ENCODE assay signal across 1 cellular context in the genomic region with DNA sequence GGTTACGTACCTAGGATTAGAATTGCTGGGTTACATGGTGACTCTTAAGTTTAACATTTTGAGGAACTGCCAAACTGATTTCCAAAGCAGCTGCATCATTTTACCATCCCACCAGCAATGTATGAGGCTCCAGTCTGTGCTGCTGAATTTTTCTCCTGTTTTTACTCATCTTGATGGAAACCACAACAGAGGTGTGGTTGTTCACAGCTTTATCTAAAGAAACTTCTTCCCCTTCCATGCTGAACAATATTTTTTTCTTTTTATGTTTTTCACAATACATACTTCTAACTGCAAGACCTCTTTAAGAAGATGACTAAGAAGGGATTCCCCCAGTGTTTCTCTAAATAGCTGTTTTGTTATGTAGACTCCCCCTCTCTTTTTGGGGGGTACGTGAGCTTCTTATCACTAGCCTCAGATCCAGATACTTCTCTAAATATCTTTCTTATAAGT.
TF ChIP-seq lines count a peak whose summit lies in the region.

No MANE protein-coding gene starts in this region.

TF ChIP-seq in GM12878, 131 proteins besides CTCF, POLR2A, EP300 and RAD21 (continues in another document):
- TF ChIP-seq RBBP5 (conservative IDR thresholded peaks at IDR 0.05) (no peak), BCL11A (IDR thresholded peaks at IDR 0.05; ENCODE audit: low read depth, low read length) (peak; percentile 59), IKZF2 (IDR thresholded peaks at IDR 0.05) (peak; percentile 95; a peak in 3 of 4 replicates), CBFB (IDR thresholded peaks at IDR 0.05; ENCODE audit: low read depth) (peak; percentile 80; the same call in 1 of the 2 replicates), IRF4 (IDR thresholded peaks at IDR 0.05; ENCODE audit: low read depth, low read length) (peak; percentile 85), NR2F1 (conservative IDR thresholded peaks at IDR 0.05) (peak; percentile 39; the same call in 1 of the 2 replicates), BMI1 (IDR thresholded peaks at IDR 0.05; ENCODE audit: borderline replicate concordance) (peak; percentile 56; the same call in 1 of the 2 replicates), FOXM1 (IDR thresholded peaks at IDR 0.05; ENCODE audit: low read depth, low read length) (peak; percentile 87), NFIC (IDR thresholded peaks at IDR 0.05; ENCODE audit: low read depth, low read length) (peak; percentile 96), TCF7 (IDR thresholded peaks at IDR 0.05; ENCODE audit: borderline replicate concordance) (peak; percentile 84), PAX5 (IDR thresholded peaks at IDR 0.05; ENCODE audit: borderline replicate concordance, low read depth, low read length) (peak; percentile 58; the same call in 1 of the 2 replicates), ETV6 (conservative IDR thresholded peaks at IDR 0.05 in 1 of 2, IDR thresholded peaks at IDR 0.05 in 1 of 2; ENCODE audit: borderline replicate concordance in 1 of 2, low read depth in 1 of 2) (peak in 1 of 2 experiments; percentile 80; a peak in 1 of 4 replicates), MEF2A (IDR thresholded peaks at IDR 0.05; ENCODE audit: insufficient read depth, low read depth, low read length) (peak; percentile 88), RUNX3 (IDR thresholded peaks at IDR 0.05; ENCODE audit: low read length) (peak; percentile 98), ATF7 (IDR thresholded peaks at IDR 0.05; ENCODE audit: low read depth) (peak; percentile 67), RAD51 (IDR thresholded peaks at IDR 0.05) (no peak), BHLHE40 (IDR thresholded peaks at IDR 0.05; ENCODE audit: borderline replicate concordance in 1 of 2, low read depth in 2 of 2, low read length in 1 of 2) (peak; percentile 16 to 25; a peak in 1 of 4 replicates), KAT2A (conservative IDR thresholded peaks at IDR 0.05; ENCODE audit: control insufficient read depth, low read depth, low read length) (no peak), FOS (IDR thresholded peaks at IDR 0.05; ENCODE audit: borderline replicate concordance, extremely low read depth, insufficient read length) (no peak), MTA2 (IDR thresholded peaks at IDR 0.05; ENCODE audit: low read depth) (peak; percentile 81; the same call in 1 of the 2 replicates), JUND (IDR thresholded peaks at IDR 0.05; ENCODE audit: low read depth, low read length) (peak; percentile 44; the same call in 1 of the 2 replicates), DPF2 (IDR thresholded peaks at IDR 0.05) (peak; percentile 85; the same call in 1 of the 2 replicates), NBN (IDR thresholded peaks at IDR 0.05) (peak; percentile 49), SMAD5 (IDR thresholded peaks at IDR 0.05; ENCODE audit: low read depth) (no peak), GABPA (IDR thresholded peaks at IDR 0.05; ENCODE audit: low read depth) (peak; percentile 47; the same call in 1 of the 2 replicates), IKZF1 (conservative IDR thresholded peaks at IDR 0.05) (peak; percentile 93), ZNF217 (IDR thresholded peaks at IDR 0.05) (peak; percentile 84), SPI1 (IDR thresholded peaks at IDR 0.05; ENCODE audit: borderline replicate concordance, insufficient read depth, low read depth, low read length) (peak; percentile 86), CHD1 (IDR thresholded peaks at IDR 0.05; ENCODE audit: low read depth, low read length) (no peak), EED (IDR thresholded peaks at IDR 0.05; ENCODE audit: low read depth) (peak; percentile 92), CREB1 (IDR thresholded peaks at IDR 0.05; ENCODE audit: low read depth) (no peak), ESRRA (IDR thresholded peaks at IDR 0.05; ENCODE audit: low read length) (no peak), HDAC6 (IDR thresholded peaks at IDR 0.05; ENCODE audit: unreplicated experiment) (no peak), MTA3 (IDR thresholded peaks at IDR 0.05; ENCODE audit: borderline replicate concordance, low read length) (peak; percentile 68), PML (IDR thresholded peaks at IDR 0.05; ENCODE audit: low read length) (0 out of 2 replicates have a peak, but pooled peaks have one; percentile 46)
- TF ChIP-seq, protein P1, sequence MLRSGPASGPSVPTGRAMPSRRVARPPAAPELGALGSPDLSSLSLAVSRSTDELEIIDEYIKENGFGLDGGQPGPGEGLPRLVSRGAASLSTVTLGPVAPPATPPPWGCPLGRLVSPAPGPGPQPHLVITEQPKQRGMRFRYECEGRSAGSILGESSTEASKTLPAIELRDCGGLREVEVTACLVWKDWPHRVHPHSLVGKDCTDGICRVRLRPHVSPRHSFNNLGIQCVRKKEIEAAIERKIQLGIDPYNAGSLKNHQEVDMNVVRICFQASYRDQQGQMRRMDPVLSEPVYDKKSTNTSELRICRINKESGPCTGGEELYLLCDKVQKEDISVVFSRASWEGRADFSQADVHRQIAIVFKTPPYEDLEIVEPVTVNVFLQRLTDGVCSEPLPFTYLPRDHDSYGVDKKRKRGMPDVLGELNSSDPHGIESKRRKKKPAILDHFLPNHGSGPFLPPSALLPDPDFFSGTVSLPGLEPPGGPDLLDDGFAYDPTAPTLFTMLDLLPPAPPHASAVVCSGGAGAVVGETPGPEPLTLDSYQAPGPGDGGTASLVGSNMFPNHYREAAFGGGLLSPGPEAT (IDR thresholded peaks at IDR 0.05; ENCODE audit: low read depth), result peak; percentile 89
- TF ChIP-seq, protein P2, sequence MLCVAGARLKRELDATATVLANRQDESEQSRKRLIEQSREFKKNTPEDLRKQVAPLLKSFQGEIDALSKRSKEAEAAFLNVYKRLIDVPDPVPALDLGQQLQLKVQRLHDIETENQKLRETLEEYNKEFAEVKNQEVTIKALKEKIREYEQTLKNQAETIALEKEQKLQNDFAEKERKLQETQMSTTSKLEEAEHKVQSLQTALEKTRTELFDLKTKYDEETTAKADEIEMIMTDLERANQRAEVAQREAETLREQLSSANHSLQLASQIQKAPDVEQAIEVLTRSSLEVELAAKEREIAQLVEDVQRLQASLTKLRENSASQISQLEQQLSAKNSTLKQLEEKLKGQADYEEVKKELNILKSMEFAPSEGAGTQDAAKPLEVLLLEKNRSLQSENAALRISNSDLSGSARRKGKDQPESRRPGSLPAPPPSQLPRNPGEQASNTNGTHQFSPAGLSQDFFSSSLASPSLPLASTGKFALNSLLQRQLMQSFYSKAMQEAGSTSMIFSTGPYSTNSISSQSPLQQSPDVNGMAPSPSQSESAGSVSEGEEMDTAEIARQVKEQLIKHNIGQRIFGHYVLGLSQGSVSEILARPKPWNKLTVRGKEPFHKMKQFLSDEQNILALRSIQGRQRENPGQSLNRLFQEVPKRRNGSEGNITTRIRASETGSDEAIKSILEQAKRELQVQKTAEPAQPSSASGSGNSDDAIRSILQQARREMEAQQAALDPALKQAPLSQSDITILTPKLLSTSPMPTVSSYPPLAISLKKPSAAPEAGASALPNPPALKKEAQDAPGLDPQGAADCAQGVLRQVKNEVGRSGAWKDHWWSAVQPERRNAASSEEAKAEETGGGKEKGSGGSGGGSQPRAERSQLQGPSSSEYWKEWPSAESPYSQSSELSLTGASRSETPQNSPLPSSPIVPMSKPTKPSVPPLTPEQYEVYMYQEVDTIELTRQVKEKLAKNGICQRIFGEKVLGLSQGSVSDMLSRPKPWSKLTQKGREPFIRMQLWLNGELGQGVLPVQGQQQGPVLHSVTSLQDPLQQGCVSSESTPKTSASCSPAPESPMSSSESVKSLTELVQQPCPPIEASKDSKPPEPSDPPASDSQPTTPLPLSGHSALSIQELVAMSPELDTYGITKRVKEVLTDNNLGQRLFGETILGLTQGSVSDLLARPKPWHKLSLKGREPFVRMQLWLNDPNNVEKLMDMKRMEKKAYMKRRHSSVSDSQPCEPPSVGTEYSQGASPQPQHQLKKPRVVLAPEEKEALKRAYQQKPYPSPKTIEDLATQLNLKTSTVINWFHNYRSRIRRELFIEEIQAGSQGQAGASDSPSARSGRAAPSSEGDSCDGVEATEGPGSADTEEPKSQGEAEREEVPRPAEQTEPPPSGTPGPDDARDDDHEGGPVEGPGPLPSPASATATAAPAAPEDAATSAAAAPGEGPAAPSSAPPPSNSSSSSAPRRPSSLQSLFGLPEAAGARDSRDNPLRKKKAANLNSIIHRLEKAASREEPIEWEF (IDR thresholded peaks at IDR 0.05; ENCODE audit: insufficient replicate concordance, low read depth, low read length), result peak; percentile 73
- TF ChIP-seq, protein P3, sequence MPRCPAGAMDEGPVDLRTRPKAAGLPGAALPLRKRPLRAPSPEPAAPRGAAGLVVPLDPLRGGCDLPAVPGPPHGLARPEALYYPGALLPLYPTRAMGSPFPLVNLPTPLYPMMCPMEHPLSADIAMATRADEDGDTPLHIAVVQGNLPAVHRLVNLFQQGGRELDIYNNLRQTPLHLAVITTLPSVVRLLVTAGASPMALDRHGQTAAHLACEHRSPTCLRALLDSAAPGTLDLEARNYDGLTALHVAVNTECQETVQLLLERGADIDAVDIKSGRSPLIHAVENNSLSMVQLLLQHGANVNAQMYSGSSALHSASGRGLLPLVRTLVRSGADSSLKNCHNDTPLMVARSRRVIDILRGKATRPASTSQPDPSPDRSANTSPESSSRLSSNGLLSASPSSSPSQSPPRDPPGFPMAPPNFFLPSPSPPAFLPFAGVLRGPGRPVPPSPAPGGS (IDR thresholded peaks at IDR 0.05; ENCODE audit: borderline replicate concordance, insufficient read depth, low read depth, low read length, poor library complexity, severe bottlenecking), result peak; percentile 43
- TF ChIP-seq, protein P4, sequence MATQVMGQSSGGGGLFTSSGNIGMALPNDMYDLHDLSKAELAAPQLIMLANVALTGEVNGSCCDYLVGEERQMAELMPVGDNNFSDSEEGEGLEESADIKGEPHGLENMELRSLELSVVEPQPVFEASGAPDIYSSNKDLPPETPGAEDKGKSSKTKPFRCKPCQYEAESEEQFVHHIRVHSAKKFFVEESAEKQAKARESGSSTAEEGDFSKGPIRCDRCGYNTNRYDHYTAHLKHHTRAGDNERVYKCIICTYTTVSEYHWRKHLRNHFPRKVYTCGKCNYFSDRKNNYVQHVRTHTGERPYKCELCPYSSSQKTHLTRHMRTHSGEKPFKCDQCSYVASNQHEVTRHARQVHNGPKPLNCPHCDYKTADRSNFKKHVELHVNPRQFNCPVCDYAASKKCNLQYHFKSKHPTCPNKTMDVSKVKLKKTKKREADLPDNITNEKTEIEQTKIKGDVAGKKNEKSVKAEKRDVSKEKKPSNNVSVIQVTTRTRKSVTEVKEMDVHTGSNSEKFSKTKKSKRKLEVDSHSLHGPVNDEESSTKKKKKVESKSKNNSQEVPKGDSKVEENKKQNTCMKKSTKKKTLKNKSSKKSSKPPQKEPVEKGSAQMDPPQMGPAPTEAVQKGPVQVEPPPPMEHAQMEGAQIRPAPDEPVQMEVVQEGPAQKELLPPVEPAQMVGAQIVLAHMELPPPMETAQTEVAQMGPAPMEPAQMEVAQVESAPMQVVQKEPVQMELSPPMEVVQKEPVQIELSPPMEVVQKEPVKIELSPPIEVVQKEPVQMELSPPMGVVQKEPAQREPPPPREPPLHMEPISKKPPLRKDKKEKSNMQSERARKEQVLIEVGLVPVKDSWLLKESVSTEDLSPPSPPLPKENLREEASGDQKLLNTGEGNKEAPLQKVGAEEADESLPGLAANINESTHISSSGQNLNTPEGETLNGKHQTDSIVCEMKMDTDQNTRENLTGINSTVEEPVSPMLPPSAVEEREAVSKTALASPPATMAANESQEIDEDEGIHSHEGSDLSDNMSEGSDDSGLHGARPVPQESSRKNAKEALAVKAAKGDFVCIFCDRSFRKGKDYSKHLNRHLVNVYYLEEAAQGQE (IDR thresholded peaks at IDR 0.05; ENCODE audit: low read depth, low read length), result no peak
- TF ChIP-seq, protein P5, sequence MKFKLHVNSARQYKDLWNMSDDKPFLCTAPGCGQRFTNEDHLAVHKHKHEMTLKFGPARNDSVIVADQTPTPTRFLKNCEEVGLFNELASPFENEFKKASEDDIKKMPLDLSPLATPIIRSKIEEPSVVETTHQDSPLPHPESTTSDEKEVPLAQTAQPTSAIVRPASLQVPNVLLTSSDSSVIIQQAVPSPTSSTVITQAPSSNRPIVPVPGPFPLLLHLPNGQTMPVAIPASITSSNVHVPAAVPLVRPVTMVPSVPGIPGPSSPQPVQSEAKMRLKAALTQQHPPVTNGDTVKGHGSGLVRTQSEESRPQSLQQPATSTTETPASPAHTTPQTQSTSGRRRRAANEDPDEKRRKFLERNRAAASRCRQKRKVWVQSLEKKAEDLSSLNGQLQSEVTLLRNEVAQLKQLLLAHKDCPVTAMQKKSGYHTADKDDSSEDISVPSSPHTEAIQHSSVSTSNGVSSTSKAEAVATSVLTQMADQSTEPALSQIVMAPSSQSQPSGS (IDR thresholded peaks at IDR 0.05; ENCODE audit: low read length), result peak; percentile 92
- TF ChIP-seq, protein P6, sequence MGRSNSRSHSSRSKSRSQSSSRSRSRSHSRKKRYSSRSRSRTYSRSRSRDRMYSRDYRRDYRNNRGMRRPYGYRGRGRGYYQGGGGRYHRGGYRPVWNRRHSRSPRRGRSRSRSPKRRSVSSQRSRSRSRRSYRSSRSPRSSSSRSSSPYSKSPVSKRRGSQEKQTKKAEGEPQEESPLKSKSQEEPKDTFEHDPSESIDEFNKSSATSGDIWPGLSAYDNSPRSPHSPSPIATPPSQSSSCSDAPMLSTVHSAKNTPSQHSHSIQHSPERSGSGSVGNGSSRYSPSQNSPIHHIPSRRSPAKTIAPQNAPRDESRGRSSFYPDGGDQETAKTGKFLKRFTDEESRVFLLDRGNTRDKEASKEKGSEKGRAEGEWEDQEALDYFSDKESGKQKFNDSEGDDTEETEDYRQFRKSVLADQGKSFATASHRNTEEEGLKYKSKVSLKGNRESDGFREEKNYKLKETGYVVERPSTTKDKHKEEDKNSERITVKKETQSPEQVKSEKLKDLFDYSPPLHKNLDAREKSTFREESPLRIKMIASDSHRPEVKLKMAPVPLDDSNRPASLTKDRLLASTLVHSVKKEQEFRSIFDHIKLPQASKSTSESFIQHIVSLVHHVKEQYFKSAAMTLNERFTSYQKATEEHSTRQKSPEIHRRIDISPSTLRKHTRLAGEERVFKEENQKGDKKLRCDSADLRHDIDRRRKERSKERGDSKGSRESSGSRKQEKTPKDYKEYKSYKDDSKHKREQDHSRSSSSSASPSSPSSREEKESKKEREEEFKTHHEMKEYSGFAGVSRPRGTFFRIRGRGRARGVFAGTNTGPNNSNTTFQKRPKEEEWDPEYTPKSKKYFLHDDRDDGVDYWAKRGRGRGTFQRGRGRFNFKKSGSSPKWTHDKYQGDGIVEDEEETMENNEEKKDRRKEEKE (IDR thresholded peaks at IDR 0.05), result no peak
- TF ChIP-seq, protein P7, sequence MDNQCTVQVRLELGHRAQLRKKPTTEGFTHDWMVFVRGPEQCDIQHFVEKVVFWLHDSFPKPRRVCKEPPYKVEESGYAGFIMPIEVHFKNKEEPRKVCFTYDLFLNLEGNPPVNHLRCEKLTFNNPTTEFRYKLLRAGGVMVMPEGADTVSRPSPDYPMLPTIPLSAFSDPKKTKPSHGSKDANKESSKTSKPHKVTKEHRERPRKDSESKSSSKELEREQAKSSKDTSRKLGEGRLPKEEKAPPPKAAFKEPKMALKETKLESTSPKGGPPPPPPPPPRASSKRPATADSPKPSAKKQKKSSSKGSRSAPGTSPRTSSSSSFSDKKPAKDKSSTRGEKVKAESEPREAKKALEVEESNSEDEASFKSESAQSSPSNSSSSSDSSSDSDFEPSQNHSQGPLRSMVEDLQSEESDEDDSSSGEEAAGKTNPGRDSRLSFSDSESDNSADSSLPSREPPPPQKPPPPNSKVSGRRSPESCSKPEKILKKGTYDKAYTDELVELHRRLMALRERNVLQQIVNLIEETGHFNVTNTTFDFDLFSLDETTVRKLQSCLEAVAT (IDR thresholded peaks at IDR 0.05), result peak; percentile 59; the same call in 1 of the 2 replicates
